11 cellular contexts compared by ENCODE assay signal in genomic region chr2:159206736-159207380, GRCh38.
"Had no signal": no experiment of that assay in that cellular context is flagged by ENCODE, and none has a peak within 500 bp of the region (broad histone marks: within the 10 kb centered on the region; RNA-seq: fewer than 3 reads in every experiment).

No MANE protein-coding gene starts in this region.

- H3K79me2 ChIP-seq: hepatocyte had no signal

- H2AFZ ChIP-seq: hepatocyte had no signal

- H3K27ac ChIP-seq: esophagus squamous epithelium, hepatocyte, stomach had no signal

- H3K9me3 ChIP-seq: esophagus squamous epithelium, stomach had no signal

- H3K4me3 ChIP-seq: esophagus squamous epithelium, hepatocyte, lung, skin epidermis, stomach had no signal

- H3K27me3 ChIP-seq: esophagus squamous epithelium, hepatocyte, stomach had no signal

- H3K4me3 Mint-ChIP-seq: brain, nephron progenitor cell had no signal

- H3K36me3 Mint-ChIP-seq: activated naive CD4-positive, alpha-beta T cell treated with anti-CD3 and anti-CD28 coated beads, Interleukin-2, amount 50 U/mL, for 72 hours had no signal

- DNase-seq: activated CD4-positive, alpha-beta T cell treated with anti-CD3 and anti-CD28 coated beads, Interleukin-2, amount 50 U/mL, for 1 hour; amygdala; esophagus squamous epithelium; foreskin melanocyte; nephron progenitor cell; stomach had no signal

- H3K27ac Mint-ChIP-seq: nephron progenitor cell had no signal

- ATAC-seq: activated naive CD4-positive, alpha-beta T cell treated with anti-CD3 and anti-CD28 coated beads, Interleukin-2, amount 50 U/mL, for 72 hours had no signal

- H3K4me2 ChIP-seq: hepatocyte had no signal

- H3K9me3 Mint-ChIP-seq: nephron progenitor cell had no signal
